1 cellular context compared by ENCODE assay signal in the genomic region with DNA sequence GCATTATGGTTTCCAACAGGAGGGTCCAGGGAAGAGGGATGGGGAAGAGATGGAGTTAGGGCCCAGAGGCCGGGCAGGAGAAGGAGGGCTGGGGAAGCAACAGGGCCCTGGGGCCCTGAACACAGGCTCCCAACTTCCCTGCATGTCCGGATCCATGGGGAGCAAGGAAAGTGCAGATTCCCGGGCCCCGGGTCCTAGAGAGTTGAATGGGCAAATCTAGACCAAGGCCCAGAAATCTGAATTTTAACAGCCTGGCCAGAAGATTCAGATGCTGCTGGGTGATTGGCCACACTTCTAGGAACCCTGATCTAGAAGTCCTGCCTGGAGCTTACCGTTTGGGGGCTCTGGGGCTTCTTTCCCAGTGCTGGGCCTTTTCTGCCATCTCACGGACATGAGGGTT.
TF ChIP-seq lines count a peak whose summit lies in the region.

No MANE protein-coding gene starts in this region.

TF ChIP-seq in K562, 482 proteins besides CTCF, POLR2A, EP300 and RAD21:
- TF ChIP-seq, protein P1, sequence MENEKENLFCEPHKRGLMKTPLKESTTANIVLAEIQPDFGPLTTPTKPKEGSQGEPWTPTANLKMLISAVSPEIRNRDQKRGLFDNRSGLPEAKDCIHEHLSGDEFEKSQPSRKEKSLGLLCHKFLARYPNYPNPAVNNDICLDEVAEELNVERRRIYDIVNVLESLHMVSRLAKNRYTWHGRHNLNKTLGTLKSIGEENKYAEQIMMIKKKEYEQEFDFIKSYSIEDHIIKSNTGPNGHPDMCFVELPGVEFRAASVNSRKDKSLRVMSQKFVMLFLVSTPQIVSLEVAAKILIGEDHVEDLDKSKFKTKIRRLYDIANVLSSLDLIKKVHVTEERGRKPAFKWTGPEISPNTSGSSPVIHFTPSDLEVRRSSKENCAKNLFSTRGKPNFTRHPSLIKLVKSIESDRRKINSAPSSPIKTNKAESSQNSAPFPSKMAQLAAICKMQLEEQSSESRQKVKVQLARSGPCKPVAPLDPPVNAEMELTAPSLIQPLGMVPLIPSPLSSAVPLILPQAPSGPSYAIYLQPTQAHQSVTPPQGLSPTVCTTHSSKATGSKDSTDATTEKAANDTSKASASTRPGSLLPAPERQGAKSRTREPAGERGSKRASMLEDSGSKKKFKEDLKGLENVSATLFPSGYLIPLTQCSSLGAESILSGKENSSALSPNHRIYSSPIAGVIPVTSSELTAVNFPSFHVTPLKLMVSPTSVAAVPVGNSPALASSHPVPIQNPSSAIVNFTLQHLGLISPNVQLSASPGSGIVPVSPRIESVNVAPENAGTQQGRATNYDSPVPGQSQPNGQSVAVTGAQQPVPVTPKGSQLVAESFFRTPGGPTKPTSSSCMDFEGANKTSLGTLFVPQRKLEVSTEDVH (IDR thresholded peaks at IDR 0.05; ENCODE audit: low read depth, partially characterized antibody): no peak
- TF ChIP-seq CBFA2T3 (IDR thresholded peaks at IDR 0.05): peak; percentile 61
